Comparison of ENCODE assay signal across 14 cellular contexts in the genomic region with DNA sequence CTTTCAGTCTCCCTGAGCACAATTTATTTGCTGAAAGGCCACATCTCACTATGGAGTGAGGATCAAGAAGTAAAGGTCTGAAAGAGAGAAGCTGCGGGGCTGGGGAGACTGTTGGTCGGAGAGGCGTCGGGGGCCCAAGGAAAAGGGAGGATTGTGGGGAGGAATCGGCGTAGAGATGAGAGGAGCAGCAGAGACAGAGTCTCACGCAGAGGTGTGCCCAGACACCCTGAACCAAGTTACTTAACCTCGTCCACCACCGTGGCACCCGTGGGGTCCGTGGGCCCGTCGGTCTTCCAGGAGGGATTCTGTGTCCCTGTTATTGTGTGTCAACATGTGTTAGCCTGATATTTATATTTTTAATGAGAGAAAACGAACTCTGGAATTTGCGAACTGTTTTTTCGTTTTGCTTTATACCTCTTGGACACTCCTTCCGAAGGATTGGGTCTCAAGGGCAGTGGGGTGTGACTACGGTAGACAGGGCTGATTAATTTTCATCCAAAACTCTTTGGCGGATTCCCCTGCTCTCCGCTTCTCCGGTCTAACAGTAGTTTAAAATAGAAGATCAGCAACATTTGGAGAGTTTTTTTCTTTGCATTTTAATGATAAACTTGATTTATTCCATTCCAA. TPM values are rescaled to one million over a fixed set of nuclear protein-coding genes. Genes with fewer than 3 reads are reported as not detected.
DNase-seq lines count a peak whose midpoint lies in the region; ATAC-seq lines count a peak whose summit lies in the region.
"Had no signal": no experiment of that assay in that cellular context is flagged by ENCODE, and none has a peak within 500 bp of the region (broad histone marks: within the 10 kb centered on the region; RNA-seq: fewer than 3 reads in every experiment).

No MANE protein-coding gene starts in this region.

- H3K27me3 ChIP-seq in H7 (ENCODE audit: control insufficient read depth, insufficient read depth, low read length): peaks cover 27% of the 10 kb centered on the region
- H3K27me3 ChIP-seq: SJCRH30, transverse colon had no signal

- no peaks in the 10 kb centered on the region; the same call in 1 of the 2 replicates for H3K36me3 ChIP-seq in H7 (replicated peaks; ENCODE audit: control insufficient read depth, insufficient read depth, low read length)
- H3K36me3 ChIP-seq: SJCRH30 had no signal

- intact Hi-C loops in head of caudate nucleus (cut with DNase I): no loop called here

- ATAC-seq in HG03025 (IDR thresholded peaks at IDR 0.05; ENCODE audit: low FRiP score, unreplicated experiment): no peak
- no peak for ATAC-seq in GM19397 (IDR thresholded peaks at IDR 0.05; ENCODE audit: unreplicated experiment)
- ATAC-seq: A549 had no signal

- H3K4me3 ChIP-seq in H7 (ENCODE audit: insufficient read depth, low read depth, low read length): no peak overlapping the region
- H3K4me3 ChIP-seq: A549, SJCRH30, transverse colon had no signal

- peak; percentile 7 for DNase-seq in activated CD4-positive, alpha-beta T cell treated with anti-CD3 and anti-CD28 coated beads for 1 hour
- DNase-seq in activated CD4-positive, alpha-beta T cell treated with anti-CD3 and anti-CD28 coated beads, Interleukin-2, amount 50 U/mL, for 4 hours: no peak
- DNase-seq in H7 (peak; percentile 69), head of caudate nucleus (peak in 28 of 42 donors; percentile 2 to 52 (median 18)), pons (ENCODE audit: low spot score) (peak; percentile 9), EL (no peak)
- DNase-seq: NCI-H1694 treated with DMSO at 0.1 percent for 48 hours; NCI-H748 treated with DMSO at 0.1 percent for 48 hours; stimulated activated CD4-positive, alpha-beta T cell treated with anti-CD3 and anti-CD28 coated beads, Interleukin-12 subunit alpha, Interleukin-12 subunit beta, amount 100 ng/mL, for 4 hours; transverse colon had no signal

RNA-seq across cellular contexts. Expression of gene NBPF1, which starts 3.9 kb away (rescaled TPM):
- 6.8 and 14.4 TPM in 2 replicates for total RNA-seq in H7 (2014; rRNA removed; shearing (Covaris generic))

RNA-seq across cellular contexts. Expression of gene RNU1-3, which starts 49.5 kb away (rescaled TPM):
- under 0.01 TPM in 2 replicates for total RNA-seq in H7 (2014; rRNA removed; shearing (Covaris generic))

Comparison
In these comparisons a context has a peak if more than half of its experiments do, and no peak if none do; other contexts are left out.
1. DNase-seq: peak in activated CD4-positive, alpha-beta T cell treated with anti-CD3 and anti-CD28 coated beads for 1 hour (single experiment), H7 (single experiment), head of caudate nucleus (28 of 42) and pons (single experiment); none in activated CD4-positive, alpha-beta T cell treated with anti-CD3 and anti-CD28 coated beads, Interleukin-2, amount 50 U/mL, for 4 hours (0 of 2) and EL (single experiment).